In genomic region chr19:11261902-11262839, GRCh38 we compare ENCODE assay signal across 1 cellular context.
TF ChIP-seq lines count a peak whose summit lies in the region.

TSS of gene DOCK6 (minus strand) at chr19:11262524. CDS start at chr19:11262440, 84 bp downstream.

TF ChIP-seq in K562, 482 proteins besides CTCF, POLR2A, EP300 and RAD21 (continued from another document and continues in another):
- TF ChIP-seq, protein P1, sequence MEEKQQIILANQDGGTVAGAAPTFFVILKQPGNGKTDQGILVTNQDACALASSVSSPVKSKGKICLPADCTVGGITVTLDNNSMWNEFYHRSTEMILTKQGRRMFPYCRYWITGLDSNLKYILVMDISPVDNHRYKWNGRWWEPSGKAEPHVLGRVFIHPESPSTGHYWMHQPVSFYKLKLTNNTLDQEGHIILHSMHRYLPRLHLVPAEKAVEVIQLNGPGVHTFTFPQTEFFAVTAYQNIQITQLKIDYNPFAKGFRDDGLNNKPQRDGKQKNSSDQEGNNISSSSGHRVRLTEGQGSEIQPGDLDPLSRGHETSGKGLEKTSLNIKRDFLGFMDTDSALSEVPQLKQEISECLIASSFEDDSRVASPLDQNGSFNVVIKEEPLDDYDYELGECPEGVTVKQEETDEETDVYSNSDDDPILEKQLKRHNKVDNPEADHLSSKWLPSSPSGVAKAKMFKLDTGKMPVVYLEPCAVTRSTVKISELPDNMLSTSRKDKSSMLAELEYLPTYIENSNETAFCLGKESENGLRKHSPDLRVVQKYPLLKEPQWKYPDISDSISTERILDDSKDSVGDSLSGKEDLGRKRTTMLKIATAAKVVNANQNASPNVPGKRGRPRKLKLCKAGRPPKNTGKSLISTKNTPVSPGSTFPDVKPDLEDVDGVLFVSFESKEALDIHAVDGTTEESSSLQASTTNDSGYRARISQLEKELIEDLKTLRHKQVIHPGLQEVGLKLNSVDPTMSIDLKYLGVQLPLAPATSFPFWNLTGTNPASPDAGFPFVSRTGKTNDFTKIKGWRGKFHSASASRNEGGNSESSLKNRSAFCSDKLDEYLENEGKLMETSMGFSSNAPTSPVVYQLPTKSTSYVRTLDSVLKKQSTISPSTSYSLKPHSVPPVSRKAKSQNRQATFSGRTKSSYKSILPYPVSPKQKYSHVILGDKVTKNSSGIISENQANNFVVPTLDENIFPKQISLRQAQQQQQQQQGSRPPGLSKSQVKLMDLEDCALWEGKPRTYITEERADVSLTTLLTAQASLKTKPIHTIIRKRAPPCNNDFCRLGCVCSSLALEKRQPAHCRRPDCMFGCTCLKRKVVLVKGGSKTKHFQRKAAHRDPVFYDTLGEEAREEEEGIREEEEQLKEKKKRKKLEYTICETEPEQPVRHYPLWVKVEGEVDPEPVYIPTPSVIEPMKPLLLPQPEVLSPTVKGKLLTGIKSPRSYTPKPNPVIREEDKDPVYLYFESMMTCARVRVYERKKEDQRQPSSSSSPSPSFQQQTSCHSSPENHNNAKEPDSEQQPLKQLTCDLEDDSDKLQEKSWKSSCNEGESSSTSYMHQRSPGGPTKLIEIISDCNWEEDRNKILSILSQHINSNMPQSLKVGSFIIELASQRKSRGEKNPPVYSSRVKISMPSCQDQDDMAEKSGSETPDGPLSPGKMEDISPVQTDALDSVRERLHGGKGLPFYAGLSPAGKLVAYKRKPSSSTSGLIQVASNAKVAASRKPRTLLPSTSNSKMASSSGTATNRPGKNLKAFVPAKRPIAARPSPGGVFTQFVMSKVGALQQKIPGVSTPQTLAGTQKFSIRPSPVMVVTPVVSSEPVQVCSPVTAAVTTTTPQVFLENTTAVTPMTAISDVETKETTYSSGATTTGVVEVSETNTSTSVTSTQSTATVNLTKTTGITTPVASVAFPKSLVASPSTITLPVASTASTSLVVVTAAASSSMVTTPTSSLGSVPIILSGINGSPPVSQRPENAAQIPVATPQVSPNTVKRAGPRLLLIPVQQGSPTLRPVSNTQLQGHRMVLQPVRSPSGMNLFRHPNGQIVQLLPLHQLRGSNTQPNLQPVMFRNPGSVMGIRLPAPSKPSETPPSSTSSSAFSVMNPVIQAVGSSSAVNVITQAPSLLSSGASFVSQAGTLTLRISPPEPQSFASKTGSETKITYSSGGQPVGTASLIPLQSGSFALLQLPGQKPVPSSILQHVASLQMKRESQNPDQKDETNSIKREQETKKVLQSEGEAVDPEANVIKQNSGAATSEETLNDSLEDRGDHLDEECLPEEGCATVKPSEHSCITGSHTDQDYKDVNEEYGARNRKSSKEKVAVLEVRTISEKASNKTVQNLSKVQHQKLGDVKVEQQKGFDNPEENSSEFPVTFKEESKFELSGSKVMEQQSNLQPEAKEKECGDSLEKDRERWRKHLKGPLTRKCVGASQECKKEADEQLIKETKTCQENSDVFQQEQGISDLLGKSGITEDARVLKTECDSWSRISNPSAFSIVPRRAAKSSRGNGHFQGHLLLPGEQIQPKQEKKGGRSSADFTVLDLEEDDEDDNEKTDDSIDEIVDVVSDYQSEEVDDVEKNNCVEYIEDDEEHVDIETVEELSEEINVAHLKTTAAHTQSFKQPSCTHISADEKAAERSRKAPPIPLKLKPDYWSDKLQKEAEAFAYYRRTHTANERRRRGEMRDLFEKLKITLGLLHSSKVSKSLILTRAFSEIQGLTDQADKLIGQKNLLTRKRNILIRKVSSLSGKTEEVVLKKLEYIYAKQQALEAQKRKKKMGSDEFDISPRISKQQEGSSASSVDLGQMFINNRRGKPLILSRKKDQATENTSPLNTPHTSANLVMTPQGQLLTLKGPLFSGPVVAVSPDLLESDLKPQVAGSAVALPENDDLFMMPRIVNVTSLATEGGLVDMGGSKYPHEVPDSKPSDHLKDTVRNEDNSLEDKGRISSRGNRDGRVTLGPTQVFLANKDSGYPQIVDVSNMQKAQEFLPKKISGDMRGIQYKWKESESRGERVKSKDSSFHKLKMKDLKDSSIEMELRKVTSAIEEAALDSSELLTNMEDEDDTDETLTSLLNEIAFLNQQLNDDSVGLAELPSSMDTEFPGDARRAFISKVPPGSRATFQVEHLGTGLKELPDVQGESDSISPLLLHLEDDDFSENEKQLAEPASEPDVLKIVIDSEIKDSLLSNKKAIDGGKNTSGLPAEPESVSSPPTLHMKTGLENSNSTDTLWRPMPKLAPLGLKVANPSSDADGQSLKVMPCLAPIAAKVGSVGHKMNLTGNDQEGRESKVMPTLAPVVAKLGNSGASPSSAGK (IDR thresholded peaks at IDR 0.05), result no peak
- no peak for TF ChIP-seq PCBP1 (IDR thresholded peaks at IDR 0.05; ENCODE audit: low read depth, low read length, poor library complexity, severe bottlenecking)
- TF ChIP-seq ZNF197 (CRISPR knock-in tag; IDR thresholded peaks at IDR 0.05; ENCODE audit: low read depth), result no peak
- TF ChIP-seq, protein P2, sequence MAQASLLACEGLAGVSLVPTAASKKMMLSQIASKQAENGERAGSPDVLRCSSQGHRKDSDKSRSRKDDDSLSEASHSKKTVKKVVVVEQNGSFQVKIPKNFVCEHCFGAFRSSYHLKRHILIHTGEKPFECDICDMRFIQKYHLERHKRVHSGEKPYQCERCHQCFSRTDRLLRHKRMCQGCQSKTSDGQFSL (CRISPR knock-in tag; IDR thresholded peaks at IDR 0.05), result peak; percentile 4; the same call in 1 of the 2 replicates
- TF ChIP-seq, protein P2 (tag; IDR thresholded peaks at IDR 0.05), result no peak
- peak; percentile 97 for TF ChIP-seq RBM25 (IDR thresholded peaks at IDR 0.05; ENCODE audit: low read depth, low read length, severe bottlenecking)
- TF ChIP-seq MTA1 (IDR thresholded peaks at IDR 0.05; ENCODE audit: borderline replicate concordance), result 0 out of 2 replicates have a peak, but pooled peaks have one; percentile 17
- TF ChIP-seq, protein P3, sequence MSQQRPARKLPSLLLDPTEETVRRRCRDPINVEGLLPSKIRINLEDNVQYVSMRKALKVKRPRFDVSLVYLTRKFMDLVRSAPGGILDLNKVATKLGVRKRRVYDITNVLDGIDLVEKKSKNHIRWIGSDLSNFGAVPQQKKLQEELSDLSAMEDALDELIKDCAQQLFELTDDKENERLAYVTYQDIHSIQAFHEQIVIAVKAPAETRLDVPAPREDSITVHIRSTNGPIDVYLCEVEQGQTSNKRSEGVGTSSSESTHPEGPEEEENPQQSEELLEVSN (IDR thresholded peaks at IDR 0.05; ENCODE audit: borderline replicate concordance in 1 of 2, extremely low read depth in 1 of 2, insufficient read depth in 1 of 2, insufficient read length in 1 of 2, low read depth in 1 of 2, low read length in 1 of 2, poor library complexity in 1 of 2, severe bottlenecking in 1 of 2), result peak in 1 of 2 experiments; percentile 24
- TF ChIP-seq ZNF311 (CRISPR knock-in tag; IDR thresholded peaks at IDR 0.05), result no peak
- TF ChIP-seq ZFP36 (IDR thresholded peaks at IDR 0.05; ENCODE audit: low read depth, low read length, partially characterized antibody), result peak; percentile 99
- no peak for TF ChIP-seq BRCA1 (IDR thresholded peaks at IDR 0.05)
- no peak for TF ChIP-seq BRCA1 (CRISPR knock-in tag; IDR thresholded peaks at IDR 0.05)
- peak; percentile 70; the same call in 1 of the 2 replicates for TF ChIP-seq PHF8 (IDR thresholded peaks at IDR 0.05; ENCODE audit: borderline replicate concordance, low read length)
- TF ChIP-seq CEBPB (tag; IDR thresholded peaks at IDR 0.05), result no peak
- TF ChIP-seq TCFL5 (CRISPR knock-in tag; conservative IDR thresholded peaks at IDR 0.05), result no peak
- no peak for TF ChIP-seq CAMTA2 (CRISPR knock-in tag; conservative IDR thresholded peaks at IDR 0.05)
- peak; percentile 71 for TF ChIP-seq HDAC2 (IDR thresholded peaks at IDR 0.05)
- TF ChIP-seq SRSF7 (optimal IDR thresholded peaks at IDR 0.05; ENCODE audit: low read depth, low read length), result no peak
- no peak for TF ChIP-seq RNF219 (CRISPR knock-in tag; IDR thresholded peaks at IDR 0.05)
- no peak for TF ChIP-seq ZBTB8A (IDR thresholded peaks at IDR 0.05; ENCODE audit: partially characterized antibody)
- TF ChIP-seq BRF1 (IDR thresholded peaks at IDR 0.05; ENCODE audit: borderline replicate concordance, extremely low read depth, insufficient read length), result no peak
- TF ChIP-seq SMAD4 (CRISPR knock-in tag; conservative IDR thresholded peaks at IDR 0.05), result no peak
- TF ChIP-seq STAT5A (IDR thresholded peaks at IDR 0.05; ENCODE audit: borderline replicate concordance, low read length), result no peak
- TF ChIP-seq ELF4 (CRISPR knock-in tag; IDR thresholded peaks at IDR 0.05), result no peak
- no peak for TF ChIP-seq TFE3 (CRISPR knock-in tag; IDR thresholded peaks at IDR 0.05)
- no peak for TF ChIP-seq FOXA1 (IDR thresholded peaks at IDR 0.05; ENCODE audit: borderline replicate concordance)
- peak in 1 of 2 experiments; percentile 58; a peak in 2 of 4 replicates for TF ChIP-seq RCOR1 (IDR thresholded peaks at IDR 0.05; ENCODE audit: borderline replicate concordance in 1 of 2, low read depth in 2 of 2, low read length in 2 of 2)
- no peak for TF ChIP-seq HLTF (IDR thresholded peaks at IDR 0.05)
- no peak for TF ChIP-seq ZBTB26 (CRISPR knock-in tag; IDR thresholded peaks at IDR 0.05)
- TF ChIP-seq SMARCA5 (IDR thresholded peaks at IDR 0.05), result peak; percentile 88
- TF ChIP-seq XRCC4 (IDR thresholded peaks at IDR 0.05; ENCODE audit: extremely low read depth, insufficient read depth, insufficient read length), result no peak
